Comparison of ENCODE assay signal across 19 cellular contexts in genomic region chr22:40199852-40200251, GRCh38.
"Had no signal": no experiment of that assay in that cellular context is flagged by ENCODE, and none has a peak within 500 bp of the region (broad histone marks: within the 10 kb centered on the region; RNA-seq: fewer than 3 reads in every experiment).

No MANE protein-coding gene starts in this region.

- H3K27me3 ChIP-seq: esophagus squamous epithelium, hepatocyte, suprapubic skin had no signal

- H3K27ac ChIP-seq: esophagus squamous epithelium, SK-N-MC, suprapubic skin had no signal

- H3K4me3 ChIP-seq: esophagus squamous epithelium, hepatocyte, lung, SK-N-MC, suprapubic skin had no signal

- H3K36me3 ChIP-seq: esophagus squamous epithelium, suprapubic skin had no signal

- H3K4me3 Mint-ChIP-seq: activated CD4-positive, alpha-beta T cell treated with anti-CD3 and anti-CD28 coated beads, Interleukin-2, amount 10 ng/mL, durations not matched to agents 24 days and 14 days; activated naive CD4-positive, alpha-beta T cell treated with anti-CD3 and anti-CD28 coated beads, Interleukin-2, amount 10 ng/mL, durations not matched to agents 7 days and 5 days; activated T-cell treated with anti-CD3 and anti-CD28 coated beads, Interleukin-2, amount 50 U/mL, for 4 hours; neural crest cell; stimulated activated naive CD8-positive, alpha-beta T cell treated with anti-CD3 and anti-CD28 coated beads, Interleukin-15, Interleukin-2, amounts not matched to agents 100 ng/mL and 50 ng/mL, for 24 hours; type B pancreatic cell had no signal

- ATAC-seq: activated T-cell treated with anti-CD3 and anti-CD28 coated beads, Interleukin-2, amount 50 U/mL, for 4 hours had no signal

- DNase-seq: activated CD4-positive, alpha-beta T cell treated with anti-CD3 and anti-CD28 coated beads, Interleukin-2, amount 10 ng/mL, durations not matched to agents 24 days and 14 days; activated CD4-positive, CD25-positive, alpha-beta regulatory T cell; activated effector memory CD4-positive, alpha-beta T cell treated with Interleukin-2 at 50 U/mL for 16 hours; activated naive CD4-positive, alpha-beta T cell treated with anti-CD3 and anti-CD28 coated beads, Interleukin-2, amount 10 ng/mL, durations not matched to agents 7 days and 5 days; activated T-cell treated with anti-CD3 and anti-CD28 coated beads, Interleukin-2, amount 50 U/mL, for 4 hours; amniotic stem cell; dermis blood vessel endothelial cell; effector memory CD4-positive, alpha-beta T cell; esophagus squamous epithelium; midbrain; stimulated activated CD4-positive, alpha-beta T cell treated with anti-CD3 and anti-CD28 coated beads, Interleukin-2, amount 100 ng/mL, for 24 hours; T-helper 9 cell had no signal

- H3K27me3 Mint-ChIP-seq: activated CD4-positive, alpha-beta T cell treated with anti-CD3 and anti-CD28 coated beads, Interleukin-2, amount 10 ng/mL, durations not matched to agents 24 days and 14 days; activated naive CD4-positive, alpha-beta T cell treated with anti-CD3 and anti-CD28 coated beads, Interleukin-2, amount 10 ng/mL, durations not matched to agents 7 days and 5 days; stimulated activated naive CD8-positive, alpha-beta T cell treated with anti-CD3 and anti-CD28 coated beads, Interleukin-15, Interleukin-2, amounts not matched to agents 100 ng/mL and 50 ng/mL, for 24 hours; type B pancreatic cell had no signal

- H3K27ac Mint-ChIP-seq: activated CD4-positive, alpha-beta T cell treated with anti-CD3 and anti-CD28 coated beads, Interleukin-2, amount 10 ng/mL, durations not matched to agents 24 days and 14 days; activated naive CD4-positive, alpha-beta T cell treated with anti-CD3 and anti-CD28 coated beads, Interleukin-2, amount 10 ng/mL, durations not matched to agents 7 days and 5 days; type B pancreatic cell had no signal

- H3K9me3 Mint-ChIP-seq: activated CD4-positive, alpha-beta T cell treated with anti-CD3 and anti-CD28 coated beads, Interleukin-2, amount 10 ng/mL, durations not matched to agents 24 days and 14 days; activated naive CD4-positive, alpha-beta T cell treated with anti-CD3 and anti-CD28 coated beads, Interleukin-2, amount 10 ng/mL, durations not matched to agents 7 days and 5 days; activated T-cell treated with anti-CD3 and anti-CD28 coated beads, Interleukin-2, amount 50 U/mL, for 4 hours; neural crest cell; stimulated activated naive CD8-positive, alpha-beta T cell treated with anti-CD3 and anti-CD28 coated beads, Interleukin-15, Interleukin-2, amounts not matched to agents 100 ng/mL and 50 ng/mL, for 24 hours; type B pancreatic cell had no signal

- H3K9me3 ChIP-seq: esophagus squamous epithelium, suprapubic skin had no signal
